ENCODE assay signal across 25 cellular contexts in genomic region chr13:113538689-113539058, GRCh38.
"Had no signal": no experiment of that assay in that cellular context is flagged by ENCODE, and none has a peak within 500 bp of the region (broad histone marks: within the 10 kb centered on the region; RNA-seq: fewer than 3 reads in every experiment).

No MANE protein-coding gene starts in this region.

- H3K27me3 ChIP-seq: brain microvascular endothelial cell, esophagus squamous epithelium, heart right ventricle, right atrium auricular region, transverse colon, vagina had no signal

- H3K27ac ChIP-seq: brain microvascular endothelial cell, esophagus squamous epithelium, heart right ventricle, right atrium auricular region, skin epidermis, transverse colon, vagina, VCaP had no signal

- DNase-seq: activated CD4-positive, alpha-beta T cell treated with anti-CD3 and anti-CD28 coated beads, Interleukin-2, amount 50 U/mL, for 1 hour; activated CD4-positive, CD25-positive, alpha-beta regulatory T cell treated with anti-CD3 and anti-CD28 coated beads, Interleukin-2, amount 50 U/mL, for 72 hours; activated CD8-positive, alpha-beta memory T cell treated with anti-CD3 and anti-CD28 coated beads for 24 hours; activated CD8-positive, alpha-beta memory T cell treated with anti-CD3 and anti-CD28 coated beads, Interleukin-2, amount 50 U/mL, for 48 hours; activated effector memory CD4-positive, alpha-beta T cell treated with Interleukin-2 at 50 U/mL for 16 hours; activated naive CD4-positive, alpha-beta T cell treated with anti-CD3 and anti-CD28 coated beads, Interleukin-2, amount 50 U/mL, for 16 hours; activated T-cell treated with anti-CD3 and anti-CD28 coated beads, Interleukin-2, amount 50 U/mL, for 48 hours; brain microvascular endothelial cell; central memory CD4-positive, alpha-beta T cell; cortex of kidney; effector CD8-positive, alpha-beta T cell; esophagus squamous epithelium; heart right ventricle; immature natural killer cell; midbrain; occipital lobe; stimulated activated CD4-positive, alpha-beta T cell treated with anti-CD3 and anti-CD28 coated beads, Interleukin-15, amount 100 ng/mL, for 24 hours; stimulated activated CD4-positive, alpha-beta T cell treated with anti-CD3 and anti-CD28 coated beads, Interleukin-2, amount 100 ng/mL, for 48 hours; T-helper 2 cell; transverse colon had no signal

- H3K9me3 ChIP-seq: esophagus squamous epithelium, right atrium auricular region, transverse colon, vagina had no signal

- H3K36me3 ChIP-seq: transverse colon, vagina had no signal

- H3K4me3 ChIP-seq: esophagus squamous epithelium, heart right ventricle, lung, right atrium auricular region, skin epidermis, transverse colon, vagina had no signal
